ENCODE assay signal across 8 cellular contexts in genomic region chr17:29591737-29592624, GRCh38. TPM values are rescaled to one million over a fixed set of nuclear protein-coding genes. Genes with fewer than 3 reads are reported as not detected.
DNase-seq lines count a peak whose midpoint lies in the region; ATAC-seq and TF ChIP-seq lines count a peak whose summit lies in the region.

No MANE protein-coding gene starts in this region.

- H3K9me3 Mint-ChIP-seq in activated B cell treated with CpG ODN at 0.5 μM for 24 hours: no peaks in the 10 kb centered on the region

- H3K9me3 ChIP-seq in HAP-1: no peaks in the 10 kb centered on the region

- in situ Hi-C loops in HAP-1 (cut with MboI; ENCODE audit: low sequenced_read_pairs): no loop called here

- H3K36me3 Mint-ChIP-seq in activated B cell treated with CpG ODN at 0.5 μM for 24 hours (ENCODE audit: low read depth): peaks cover 3% of the 10 kb centered on the region

- POLR2A ChIA-PET in activated B cell treated with CpG ODN at 0.5 μM for 24 hours (lab: Charles Lee): interaction anchor here (0.6 to 3.4 kb wide), 9 partner anchors 11 to 202 kb away, joined by 3 to 32 read pairs (median 4); partner anchors contain the start of genes TAOK1 and TP53I13

- peak overlapping the region; percentile 78 for H3K27ac Mint-ChIP-seq in activated B cell treated with CpG ODN at 0.5 μM for 24 hours

- DNase-seq in AG20443 (ENCODE audit: low spot score) (peak; percentile 92), HAP-1 (ENCODE audit: low spot score in 2 of 2) (peak; percentile 88 to 98), NCI-H226 (peak; percentile 94), activated B cell treated with CpG ODN at 0.5 μM for 24 hours (peak; percentile 81), caudate nucleus (lab: John Stamatoyannopoulos, UW) (peak; percentile 41 to 93 (median 84)), islet precursor cell (peak; percentile 99), OCI-M2 (lab: John Stamatoyannopoulos, UW; ENCODE audit: unreplicated experiment) (no peak)
- DNase-seq in stimulated activated CD4-positive, alpha-beta T cell treated with anti-CD3 and anti-CD28 coated beads, Interleukin-12 subunit alpha, Interleukin-12 subunit beta, amount 100 ng/mL, for 4 hours: peak; percentile 83

- H3K4me1 Mint-ChIP-seq in activated B cell treated with CpG ODN at 0.5 μM for 24 hours: peaks cover 53% of the 10 kb centered on the region

- peak overlapping the region; percentile 38 for H3K4me3 ChIP-seq in HAP-1

- H3K4me3 Mint-ChIP-seq in activated B cell treated with CpG ODN at 0.5 μM for 24 hours: peak overlapping the region; percentile 83

- CTCF ChIA-PET in activated B cell treated with CpG ODN at 0.5 μM for 24 hours (lab: Charles Lee): interaction anchor here (0.6 to 4.3 kb wide), 15 partner anchors 8 to 339 kb away, joined by 3 to 70 read pairs (median 8); partner anchors contain the start of gene SSH2

- H3K4me1 ChIP-seq in HAP-1: peaks cover 40% of the 10 kb centered on the region

- ATAC-seq in activated B cell treated with CpG ODN at 0.5 μM for 24 hours (ENCODE audit: low read depth): peak; percentile 52

- H3K27me3 ChIP-seq in HAP-1 (ENCODE audit: low read depth): no peaks in the 10 kb centered on the region

- intact Hi-C loops in activated B cell treated with CpG ODN at 0.5 μM for 24 hours (cut with micrococcal nuclease): loop anchor here (1.0 to 10.0 kb wide), 4 partner anchors 12 to 637 kb away; partner anchors contain the start of gene PHF12

- no peaks in the 10 kb centered on the region for H3K27me3 Mint-ChIP-seq in activated B cell treated with CpG ODN at 0.5 μM for 24 hours

- TF ChIP-seq CTCF in activated B cell treated with CpG ODN at 0.5 μM for 24 hours (IDR thresholded peaks at IDR 0.05): peak; percentile 76

- H3K36me3 ChIP-seq in HAP-1 (replicated peaks): no peaks in the 10 kb centered on the region; the same call in 1 of the 2 replicates

- peak overlapping the region; percentile 94 for H3K27ac ChIP-seq in caudate nucleus (ENCODE audit: low read depth, low read length)

RNA-seq across cellular contexts. Expression of gene ANKRD13B, which starts 1.0 kb away (rescaled TPM):
- total RNA-seq in activated B cell treated with CpG ODN at 0.5 μM for 24 hours: 3.5 and 5.2 TPM in 2 replicates

RNA-seq across cellular contexts. Expression of gene GIT1, which starts 2.5 kb away (rescaled TPM):
- total RNA-seq in activated B cell treated with CpG ODN at 0.5 μM for 24 hours: 41.7 and 45.3 TPM in 2 replicates

RNA-seq across cellular contexts. Expression of gene TP53I13, which starts 23.5 kb away (rescaled TPM):
- total RNA-seq in activated B cell treated with CpG ODN at 0.5 μM for 24 hours: 65.1 and 71.2 TPM in 2 replicates

RNA-seq across cellular contexts. Expression of gene ABHD15, which starts 25.1 kb away (rescaled TPM):
- total RNA-seq in activated B cell treated with CpG ODN at 0.5 μM for 24 hours: 11.0 and 11.2 TPM in 2 replicates

RNA-seq across cellular contexts. Expression of gene CORO6, which starts 30.7 kb away (rescaled TPM):
- total RNA-seq in activated B cell treated with CpG ODN at 0.5 μM for 24 hours: 4.1 and 5.1 TPM in 2 replicates
